In the genomic region with DNA sequence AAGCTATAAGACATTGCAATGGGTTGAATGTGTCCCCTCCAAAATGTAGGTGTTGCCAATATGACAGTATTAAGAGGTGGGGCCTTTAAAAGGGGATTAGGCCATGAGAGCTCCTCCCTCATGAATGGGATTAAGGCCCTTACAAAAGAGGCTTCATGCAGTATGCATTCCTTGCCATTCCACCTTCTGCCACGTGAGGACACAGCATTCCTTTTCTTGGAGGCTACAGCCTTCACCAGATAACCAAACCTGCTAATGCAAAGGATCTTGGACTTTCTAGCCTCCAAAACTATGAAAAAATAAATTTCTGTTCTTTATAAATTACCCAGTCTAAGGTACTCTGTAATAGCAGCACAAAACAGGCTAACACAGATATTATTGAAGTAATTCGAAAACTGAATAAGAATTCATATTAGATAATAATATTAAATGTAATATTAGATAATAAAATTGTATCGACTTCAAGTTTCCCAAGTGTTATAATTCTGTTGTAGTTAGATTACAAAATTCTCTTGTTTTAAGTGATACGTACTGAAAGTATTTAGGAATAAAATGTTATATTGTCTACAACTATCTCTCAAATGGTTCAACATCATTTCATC, we compare ENCODE assay signal across 9 cellular contexts. TPM values are rescaled to one million over a fixed set of nuclear protein-coding genes. Genes with fewer than 3 reads are reported as not detected.
DNase-seq lines count a peak whose midpoint lies in the region; ATAC-seq lines count a peak whose summit lies in the region.
"Had no signal": no experiment of that assay in that cellular context is flagged by ENCODE, and none has a peak within 500 bp of the region (broad histone marks: within the 10 kb centered on the region; RNA-seq: fewer than 3 reads in every experiment).

No MANE protein-coding gene starts in this region.

- peak; percentile 41 for DNase-seq in G401 (ENCODE audit: low spot score)
- peak; percentile 27 for DNase-seq in NCI-H2171 treated with DMSO at 0.1 percent for 48 hours (lab: John Stamatoyannopoulos, UW)
- DNase-seq in T47D (ENCODE audit: low read depth in 1 of 2, low spot score in 1 of 2) = peak; percentile 22 to 82
- peak; percentile 25 for DNase-seq in mucosa of gallbladder (ENCODE audit: low spot score)
- DNase-seq in activated CD4-positive, alpha-beta T cell treated with anti-CD3 and anti-CD28 coated beads, Interleukin-2, amount 50 U/mL, for 48 hours = no peak
- DNase-seq: pancreas had no signal

- in situ Hi-C loops in G401 (cut with HindIII; ENCODE audit: low sequenced_read_pairs) = no loop called here
- in situ Hi-C loops in T47D (cut with HindIII; ENCODE audit: low pct_unique_long_range_greater_than_20kb, low sequenced_read_pairs) = no loop called here

- ATAC-seq in HG03175 (IDR thresholded peaks at IDR 0.05; ENCODE audit: unreplicated experiment) (no peak), GM21515 (IDR thresholded peaks at IDR 0.05; ENCODE audit: unreplicated experiment) (no peak), GM18511 (IDR thresholded peaks at IDR 0.05; ENCODE audit: unreplicated experiment) (no peak)

RNA-seq across cellular contexts. Expression of a gene that starts 29.4 kb away (rescaled TPM):
- 3.5 TPM in 1 of 2 replicates, not detected in the other for total RNA-seq in G401 (2014; rRNA removed; shearing (Covaris generic))
- 15.8 TPM for total RNA-seq in mucosa of gallbladder

RNA-seq across cellular contexts. Expression of a gene that starts 33.5 kb away (rescaled TPM):
- total RNA-seq in G401 (2014; rRNA removed; shearing (Covaris generic)) = 0.06 TPM in 1 of 2 replicates, not detected in the other
- total RNA-seq in mucosa of gallbladder = 22.9 TPM

Comparison
In these comparisons a context has a peak if more than half of its experiments do, and no peak if none do; other contexts are left out.
1. DNase-seq: peak in G401 (single experiment), NCI-H2171 treated with DMSO at 0.1 percent for 48 hours (single experiment), T47D (2 of 2) and mucosa of gallbladder (single experiment); none in activated CD4-positive, alpha-beta T cell treated with anti-CD3 and anti-CD28 coated beads, Interleukin-2, amount 50 U/mL, for 48 hours (0 of 2).
2. RNA of a gene that starts 33.5 kb away (total RNA-seq): 22.9 TPM in mucosa of gallbladder (single experiment); 0.06 TPM in G401; every median in the first group is over 10 times any median in the second.